In genomic region chr16:8505327-8505991, GRCh38 we compare ENCODE assay signal across 18 cellular contexts.
DNase-seq lines count a peak whose midpoint lies in the region; ATAC-seq and TF ChIP-seq lines count a peak whose summit lies in the region.
"Had no signal": no experiment of that assay in that cellular context is flagged by ENCODE, and none has a peak within 500 bp of the region (broad histone marks: within the 10 kb centered on the region; RNA-seq: fewer than 3 reads in every experiment).

No MANE protein-coding gene starts in this region.

- no peak for TF ChIP-seq CTCF in colonic mucosa (IDR thresholded peaks at IDR 0.05)
- no peak for TF ChIP-seq CTCF in stomach (IDR thresholded peaks at IDR 0.05)
- no peak for TF ChIP-seq CTCF in psoas muscle (IDR thresholded peaks at IDR 0.05)
- no peak for TF ChIP-seq CTCF in omental fat pad (IDR thresholded peaks at IDR 0.05)

- H3K9me3 ChIP-seq in colonic mucosa (no peaks in the 10 kb centered on the region), stomach (no peaks in the 10 kb centered on the region), psoas muscle (no peaks in the 10 kb centered on the region)
- H3K9me3 ChIP-seq: prostate gland had no signal

- no peak for TF ChIP-seq POLR2A in stomach (IDR thresholded peaks at IDR 0.05)

- H3K4me1 ChIP-seq in colonic mucosa (no peaks in the 10 kb centered on the region), stomach (peaks cover 0 to 14% (median 0%) of the 10 kb centered on the region in 4 donors), psoas muscle (no peaks in the 10 kb centered on the region)
- H3K4me1 ChIP-seq: prostate gland, tibial artery had no signal

- TF ChIP-seq EP300 in stomach (IDR thresholded peaks at IDR 0.05) = no peak

- H3K4me3 ChIP-seq in colonic mucosa (no peak overlapping the region), stomach (no peak overlapping the region), psoas muscle (no peak overlapping the region)
- H3K4me3 ChIP-seq: GM23248, K562, lung, prostate gland, tibial artery had no signal

- ATAC-seq in psoas muscle (no peak), omental fat pad (ENCODE audit: low FRiP score) (no peak)
- ATAC-seq: K562; naive thymus-derived CD8-positive, alpha-beta T cell had no signal

- H3K9ac ChIP-seq in colonic mucosa (ENCODE audit: low read depth in 2 of 2, low read length in 2 of 2) = no peak overlapping the region
- H3K9ac ChIP-seq: GM23248 had no signal

- 9 to 21% (median 14%) methylated on average over 7 of the region's 7 CpGs for WGBS in stomach, 5 donors
- 20 to 24% (median 23%) methylated on average over 7 of the region's 7 CpGs for WGBS in psoas muscle, 3 donors

- intact Hi-C loops in colonic mucosa (cut with DNase I) = no loop called here
- intact Hi-C loops in stomach (cut with DNase I; ENCODE audit: low total_unique reads) = no loop called here
- intact Hi-C loops in psoas muscle (cut with DNase I) = no loop called here

- H3K36me3 ChIP-seq in colonic mucosa = no peaks in the 10 kb centered on the region
- H3K36me3 ChIP-seq in stomach = no peaks in the 10 kb centered on the region
- no peaks in the 10 kb centered on the region for H3K36me3 ChIP-seq in psoas muscle (ENCODE audit: insufficient read depth in 1 of 2, low read depth in 1 of 2)
- H3K36me3 ChIP-seq: prostate gland, tibial artery had no signal

- DNase-seq in NCI-H1417 (lab: John Stamatoyannopoulos, UW) (peak in 2 of 3 experiments; percentile 19 to 32), NCI-H1417 treated with DMSO at 0.1 percent for 48 hours (lab: John Stamatoyannopoulos, UW) (no peak), NCI-H748 (lab: John Stamatoyannopoulos, UW; ENCODE audit: unreplicated experiment) (peak; percentile 95), colonic mucosa (peak; percentile 43), stomach (peak; percentile 60), psoas muscle (no peak), EL (no peak), omental fat pad (ENCODE audit: low spot score) (no peak)
- DNase-seq: dermis blood vessel endothelial cell; GM23248; naive thymus-derived CD8-positive, alpha-beta T cell; NCI-H1930; NCI-H524 treated with DMSO at 0.1 percent for 48 hours; tibial artery had no signal

- H3K27me3 ChIP-seq in colonic mucosa (no peaks in the 10 kb centered on the region), stomach (no peaks in the 10 kb centered on the region), psoas muscle (ENCODE audit: insufficient read depth in 3 of 3, low read length in 2 of 3) (no peaks in the 10 kb centered on the region)
- H3K27me3 ChIP-seq: tibial artery had no signal

- H3K27ac ChIP-seq in colonic mucosa (peak overlapping the region; percentile 71), stomach (peak overlapping the region; percentile 20 to 67 (median 64)), psoas muscle (no peak overlapping the region)
- H3K27ac ChIP-seq: 22Rv1, GM23248, prostate gland, tibial artery had no signal

Comparison
In these comparisons a context has a peak if more than half of its experiments do, and no peak if none do; other contexts are left out.
1. DNase-seq: peak in NCI-H1417 (2 of 3), NCI-H748 (single experiment), colonic mucosa (single experiment) and stomach (single experiment); none in NCI-H1417 treated with DMSO at 0.1 percent for 48 hours (single experiment), psoas muscle (0 of 2), EL (single experiment) and omental fat pad (single experiment).